ENCODE assay signal across 10 cellular contexts in genomic region chr12:18304609-18305008, GRCh38. TPM values are rescaled to one million over a fixed set of nuclear protein-coding genes. Genes with fewer than 3 reads are reported as not detected.
"Had no signal": no experiment of that assay in that cellular context is flagged by ENCODE, and none has a peak within 500 bp of the region (broad histone marks: within the 10 kb centered on the region; RNA-seq: fewer than 3 reads in every experiment).

No MANE protein-coding gene starts in this region.

- H3K36me3 Mint-ChIP-seq: IgD-negative memory B cell had no signal

- H3K4me1 Mint-ChIP-seq: IgD-negative memory B cell had no signal

- DNase-seq: GM23248, GOT3, H7, HFFc6 had no signal

- H3K27ac ChIP-seq: GM23248, HL-60 had no signal

- H3K27ac Mint-ChIP-seq: HFFc6, IgD-negative memory B cell had no signal

- H2AFZ ChIP-seq: GM23248 had no signal

- H3K27me3 Mint-ChIP-seq: IgD-negative memory B cell had no signal

- H3K4me3 Mint-ChIP-seq: HFFc6, IgD-negative memory B cell had no signal

- H3K9me3 ChIP-seq: HAP-1 had no signal

- H3K4me1 ChIP-seq: HAP-1 had no signal

- H3K4me3 ChIP-seq: GM23248, HAP-1 had no signal

- H3K36me3 ChIP-seq: HAP-1 had no signal

RNA-seq across cellular contexts. Expression of gene PIK3C2G, which starts 43.3 kb away (rescaled TPM):
- total RNA-seq: GM23248, H4, H7, HepG2, HFFc6, HT1080 had no signal
